ENCODE assay signal across 16 cellular contexts in genomic region chr5:132451387-132451786, GRCh38. TPM values are rescaled to one million over a fixed set of nuclear protein-coding genes. Genes with fewer than 3 reads are reported as not detected.
DNase-seq lines count a peak whose midpoint lies in the region; ATAC-seq and TF ChIP-seq lines count a peak whose summit lies in the region.
"Had no signal": no experiment of that assay in that cellular context is flagged by ENCODE, and none has a peak within 500 bp of the region (broad histone marks: within the 10 kb centered on the region; RNA-seq: fewer than 3 reads in every experiment).

No MANE protein-coding gene starts in this region.

- H3K4me3 ChIP-seq in IMR-90 (ENCODE audit: insufficient read depth, low read depth, low read length) = no peak overlapping the region
- no peak overlapping the region for H3K4me3 ChIP-seq in breast epithelium
- H3K4me3 ChIP-seq: cardiac muscle cell had no signal

- H3K4ac ChIP-seq in IMR-90 (ENCODE audit: low read depth, low read length) = peak overlapping the region; percentile 82

- TF ChIP-seq POLR2A in IMR-90 (IDR thresholded peaks at IDR 0.05; ENCODE audit: low read depth, low read length) (no peak), breast epithelium (IDR thresholded peaks at IDR 0.05) (no peak)

- DNase-seq in activated CD4-positive, alpha-beta T cell treated with anti-CD3 and anti-CD28 coated beads, Interleukin-2, amount 10 ng/mL, durations not matched to agents 7 days and 5 days = peak; percentile 1
- no peak for DNase-seq in activated CD4-positive, alpha-beta T cell treated with anti-CD3 and anti-CD28 coated beads, Interleukin-2, amount 50 U/mL, for 48 hours
- DNase-seq in IMR-90 = peak; percentile 59
- DNase-seq in breast epithelium (ENCODE audit: low spot score in 2 of 2) = no peak
- DNase-seq in osteocyte (ENCODE audit: extremely low spot score, unreplicated experiment) = no peak
- DNase-seq: foreskin melanocyte; NCI-H1417; NCI-H526 treated with DMSO at 0.1 percent for 48 hours; small intestine; stimulated activated CD4-positive, alpha-beta T cell treated with anti-CD3 and anti-CD28 coated beads, Interleukin-4, amount 100 ng/mL, for 4 hours had no signal

- H3K4me1 Mint-ChIP-seq in activated CD4-positive, alpha-beta T cell treated with anti-CD3 and anti-CD28 coated beads, Interleukin-2, amount 10 ng/mL, durations not matched to agents 7 days and 5 days = peaks cover 71% of the 10 kb centered on the region
- peaks cover 45% of the 10 kb centered on the region for H3K4me1 Mint-ChIP-seq in osteocyte (ENCODE audit: unreplicated experiment)

- H2BK120ac ChIP-seq in IMR-90 (ENCODE audit: low read depth, low read length) = peak overlapping the region; percentile 88

- H2AK5ac ChIP-seq in IMR-90 (ENCODE audit: low read depth, low read length) = peak overlapping the region; percentile 93; the same call in 1 of the 2 replicates

- peak overlapping the region; percentile 71 for H2AFZ ChIP-seq in IMR-90 (replicated peaks; ENCODE audit: low read length, poor library complexity)

- dilution Hi-C loops in IMR-90 (cut with HindIII; ENCODE audit: low sequenced_read_pairs, unreplicated experiment) = no loop called here

- H3K9me3 ChIP-seq in IMR-90 (ENCODE audit: control insufficient read depth, insufficient read depth, low read length) (no peaks in the 10 kb centered on the region), breast epithelium (no peaks in the 10 kb centered on the region)

- H3K27me3 ChIP-seq in IMR-90 (ENCODE audit: control insufficient read depth, insufficient read depth, low read length) = no peaks in the 10 kb centered on the region
- H3K27me3 ChIP-seq in breast epithelium = no peaks in the 10 kb centered on the region
- H3K27me3 ChIP-seq: cardiac muscle cell had no signal

- BruUV-seq in IMR-90 (replicated peaks; lab: Mats Ljungman, UMichigan) = no TSS peak

- no peaks in the 10 kb centered on the region for H3K27me3 Mint-ChIP-seq in activated CD4-positive, alpha-beta T cell treated with anti-CD3 and anti-CD28 coated beads, Interleukin-2, amount 10 ng/mL, durations not matched to agents 7 days and 5 days
- H3K27me3 Mint-ChIP-seq in osteocyte (ENCODE audit: unreplicated experiment) = no peaks in the 10 kb centered on the region

- peak overlapping the region; percentile 79 for H4K91ac ChIP-seq in IMR-90 (ENCODE audit: insufficient read depth, low read depth, low read length)

- WGBS in IMR-90 (ENCODE audit: extremely low coverage in 2 of 2, insufficient read length in 1 of 2), 2 experiments = 67% methylated on average over 1 of the region's 8 CpGs; no CpG with 5 or more reads in 1 of the 2 experiments

- TF ChIP-seq RAD21 in IMR-90 (IDR thresholded peaks at IDR 0.05; ENCODE audit: low read length) = no peak

- in situ Hi-C loops in IMR-90 (cut with MboI; ENCODE audit: low sequenced_read_pairs) = no loop called here

- H3K9ac ChIP-seq in IMR-90 (ENCODE audit: low read depth, low read length) = no peak overlapping the region

- H2BK5ac ChIP-seq in IMR-90 (ENCODE audit: low read depth, low read length, poor library complexity, severe bottlenecking) = peak overlapping the region; percentile 82

- intact Hi-C loops in IMR-90 (cut with micrococcal nuclease) = no loop called here
- intact Hi-C loops in breast epithelium (cut with DNase I; ENCODE audit: low total_unique reads) = no loop called here

- no peak overlapping the region for H3K27ac Mint-ChIP-seq in activated CD4-positive, alpha-beta T cell treated with anti-CD3 and anti-CD28 coated beads, Interleukin-2, amount 10 ng/mL, durations not matched to agents 7 days and 5 days
- peak overlapping the region; percentile 61 for H3K27ac Mint-ChIP-seq in osteocyte (ENCODE audit: unreplicated experiment)

- ATAC-seq in IMR-90 (ENCODE audit: low read depth) = peak; percentile 78
- ATAC-seq in GM18519 (IDR thresholded peaks at IDR 0.05; ENCODE audit: low FRiP score, unreplicated experiment) = no peak
- no peak for ATAC-seq in GM19452 (IDR thresholded peaks at IDR 0.05; ENCODE audit: unreplicated experiment)
- ATAC-seq in GM19397 (IDR thresholded peaks at IDR 0.05; ENCODE audit: unreplicated experiment) = no peak

- no peak overlapping the region for H3K56ac ChIP-seq in IMR-90 (ENCODE audit: extremely low read depth, insufficient read depth, low read length)

- peaks cover 15% of the 10 kb centered on the region; the same call in 1 of the 2 replicates for H3K9me1 ChIP-seq in IMR-90 (ENCODE audit: insufficient read depth, low read length)

- H4K20me1 ChIP-seq in IMR-90 (ENCODE audit: insufficient read depth, low read length) = no peaks in the 10 kb centered on the region

- H3K4me1 ChIP-seq in IMR-90 (ENCODE audit: control insufficient read depth, insufficient read depth, low read length) (peaks cover 11% of the 10 kb centered on the region), breast epithelium (peaks cover under 1 to 12% of the 10 kb centered on the region in 2 donors)

- peaks cover 1% of the 10 kb centered on the region; the same call in 1 of the 2 replicates for H3K36me3 ChIP-seq in IMR-90 (ENCODE audit: control insufficient read depth, insufficient read depth, low read length)
- no peaks in the 10 kb centered on the region for H3K36me3 ChIP-seq in breast epithelium
- H3K36me3 ChIP-seq: cardiac muscle cell had no signal

- H3K9me3 Mint-ChIP-seq in activated CD4-positive, alpha-beta T cell treated with anti-CD3 and anti-CD28 coated beads, Interleukin-2, amount 10 ng/mL, durations not matched to agents 7 days and 5 days = no peaks in the 10 kb centered on the region
- peaks cover 6% of the 10 kb centered on the region for H3K9me3 Mint-ChIP-seq in osteocyte (ENCODE audit: unreplicated experiment)
- H3K9me3 Mint-ChIP-seq: WTC11 had no signal

- peak overlapping the region; percentile 29; the same call in 1 of the 2 replicates for H3K4me2 ChIP-seq in IMR-90 (ENCODE audit: low read depth, low read length)

- no peak for TF ChIP-seq CTCF in IMR-90 (conservative IDR thresholded peaks at IDR 0.05; ENCODE audit: low read depth, low read length)
- TF ChIP-seq CTCF in breast epithelium (IDR thresholded peaks at IDR 0.05) = no peak
- no peak for TF ChIP-seq CTCF in osteocyte (IDR thresholded peaks at IDR 0.05)

- CTCF ChIA-PET in activated CD4-positive, alpha-beta T cell treated with anti-CD3 and anti-CD28 coated beads, Interleukin-2, amount 10 ng/mL, durations not matched to agents 7 days and 5 days (lab: Charles Lee) = interaction anchor here (1.1 to 3.1 kb wide), 5 partner anchors 8 to 65 kb away, joined by 3 to 9 read pairs (median 5); no protein-coding TSS in a partner anchor
- CTCF ChIA-PET in IMR-90 (lab: Yijun Ruan, JAX) = interaction anchor here (0.6 to 2.0 kb wide), 3 partner anchors 12 to 18 kb away, joined by 3 to 4 read pairs (median 4); no protein-coding TSS in a partner anchor

- peak overlapping the region in 1 of 2 experiments; percentile 64; a peak in 1 of 4 replicates for H4K8ac ChIP-seq in IMR-90 (ENCODE audit: low read depth in 2 of 2, low read length in 2 of 2)

- no peak overlapping the region; the same call in 2 of the 3 replicates for H2BK15ac ChIP-seq in IMR-90 (ENCODE audit: low read depth, low read length)

- peaks cover 7 to 30% of the 10 kb centered on the region in 2 experiments; a peak in 2 of 4 replicates for H3K79me1 ChIP-seq in IMR-90 (ENCODE audit: low read depth in 1 of 2, low read length in 2 of 2)

- peak overlapping the region; percentile 44; the same call in 1 of the 2 replicates for H3K23ac ChIP-seq in IMR-90 (ENCODE audit: low read depth, low read length)

- POLR2A ChIA-PET in activated CD4-positive, alpha-beta T cell treated with anti-CD3 and anti-CD28 coated beads, Interleukin-2, amount 10 ng/mL, durations not matched to agents 7 days and 5 days (lab: Charles Lee) = interaction anchor here (0.7 kb wide), 1 partner anchor 45 kb away, joined by 3 read pairs; no protein-coding TSS in a partner anchor
- POLR2A ChIA-PET in IMR-90 (lab: Charles Lee; ENCODE audit: unreplicated experiment) = no interaction called here

- H2BK20ac ChIP-seq in IMR-90 (ENCODE audit: low read depth, low read length) = peak overlapping the region; percentile 76; the same call in 1 of the 2 replicates

- H4K5ac ChIP-seq in IMR-90 (ENCODE audit: low read depth, low read length) = no peak overlapping the region

- H2AK9ac ChIP-seq in IMR-90 (replicated peaks; ENCODE audit: low read depth, low read length, poor library complexity) = peak overlapping the region; percentile 77

- H3K36me3 Mint-ChIP-seq in activated CD4-positive, alpha-beta T cell treated with anti-CD3 and anti-CD28 coated beads, Interleukin-2, amount 10 ng/mL, durations not matched to agents 7 days and 5 days (ENCODE audit: low read depth) = peaks cover 72% of the 10 kb centered on the region
- H3K36me3 Mint-ChIP-seq in osteocyte (ENCODE audit: unreplicated experiment) = peaks cover 17% of the 10 kb centered on the region
- H3K36me3 Mint-ChIP-seq: WTC11 had no signal

- peak overlapping the region; percentile 45 for H3K18ac ChIP-seq in IMR-90 (ENCODE audit: low read depth, low read length)

- H3K4me3 Mint-ChIP-seq in activated CD4-positive, alpha-beta T cell treated with anti-CD3 and anti-CD28 coated beads, Interleukin-2, amount 10 ng/mL, durations not matched to agents 7 days and 5 days = no peak overlapping the region
- no peak overlapping the region for H3K4me3 Mint-ChIP-seq in osteocyte (ENCODE audit: unreplicated experiment)
- H3K4me3 Mint-ChIP-seq: WTC11 had no signal

- peak overlapping the region; percentile 69 for H3K14ac ChIP-seq in IMR-90 (replicated peaks; ENCODE audit: low read depth, low read length)

- H3K27ac ChIP-seq in IMR-90 (ENCODE audit: insufficient read depth, low read length) (no peak overlapping the region), breast epithelium (peak overlapping the region; percentile 54 to 59)
- H3K27ac ChIP-seq: 22Rv1, cardiac muscle cell had no signal

TF ChIP-seq in IMR-90, 13 proteins besides CTCF, POLR2A, EP300 and RAD21 (continues in another document):
- TF ChIP-seq MAZ (IDR thresholded peaks at IDR 0.05; ENCODE audit: borderline replicate concordance, low read depth, low read length) (no peak), MXI1 (IDR thresholded peaks at IDR 0.05; ENCODE audit: borderline replicate concordance, low read depth, low read length) (no peak), BHLHE40 (IDR thresholded peaks at IDR 0.05; ENCODE audit: low read depth, low read length) (no peak)

RNA-seq across cellular contexts. Expression of gene IRF1, which starts 39.2 kb away (rescaled TPM):
- 100 to 1,000 TPM; 289 to 302 TPM for total RNA-seq in activated CD4-positive, alpha-beta T cell treated with anti-CD3 and anti-CD28 coated beads, Interleukin-2, amount 10 ng/mL, durations not matched to agents 7 days and 5 days
- 6.9 and 11.1 TPM in 2 replicates for total RNA-seq in IMR-90 (2012; rRNA removed)
- 16.5 and 18.9 TPM in 2 replicates for polyA plus RNA-seq in IMR-90 (2012; rRNA removed)
- 13.2 and 15.9 TPM in 2 replicates for polyA plus RNA-seq in IMR-90 (2012; cell fraction: cytosol; rRNA removed)
- 25.7 and 30.6 TPM in 2 replicates for polyA plus RNA-seq in IMR-90 (2012; cell fraction: nucleus; rRNA removed; ENCODE audit: low replicate concordance)
- 10 to 100 TPM; 10.4 to 27.8 (median 18.0) TPM for total RNA-seq in breast epithelium
- 50.2 and 58.9 TPM in 2 replicates for total RNA-seq in osteocyte

Comparison
In these comparisons a context has a peak if more than half of its experiments do, and no peak if none do; other contexts are left out.
1. DNase-seq: peak in activated CD4-positive, alpha-beta T cell treated with anti-CD3 and anti-CD28 coated beads, Interleukin-2, amount 10 ng/mL, durations not matched to agents 7 days and 5 days (single experiment) and IMR-90 (single experiment); none in activated CD4-positive, alpha-beta T cell treated with anti-CD3 and anti-CD28 coated beads, Interleukin-2, amount 50 U/mL, for 48 hours (0 of 2), breast epithelium (0 of 2) and osteocyte (single experiment).